24 cellular contexts compared by ENCODE assay signal in the genomic region with DNA sequence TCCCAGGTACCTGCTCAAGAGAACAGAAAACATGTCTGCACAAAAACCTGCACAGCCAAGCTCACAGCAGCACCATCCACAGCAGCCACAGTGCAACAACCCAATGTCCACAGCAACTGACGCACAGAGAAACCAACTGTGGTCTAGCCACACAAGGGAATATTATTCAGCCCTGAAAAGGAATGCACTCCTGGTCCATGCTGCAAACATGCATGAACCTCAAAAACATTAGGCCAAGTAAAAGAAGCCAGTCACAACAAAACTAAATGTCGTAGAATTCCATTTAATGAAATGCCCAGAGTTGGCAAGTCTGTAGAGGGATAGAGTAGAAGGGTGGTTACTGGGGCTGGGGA.
"Had no signal": no experiment of that assay in that cellular context is flagged by ENCODE, and none has a peak within 500 bp of the region (broad histone marks: within the 10 kb centered on the region; RNA-seq: fewer than 3 reads in every experiment).

No MANE protein-coding gene starts in this region.

- ATAC-seq: activated CD4-positive, alpha-beta T cell treated with anti-CD3 and anti-CD28 coated beads for 36 hours; heart left ventricle; left lung; mucosa of descending colon; natural killer cell treated with Interleukin-12 subunit alpha and Interleukin-12 subunit beta and Interleukin-15 and Interleukin-18, amount 100 ng/mL, for 72 hours; sciatic nerve; stimulated activated effector memory CD8-positive, alpha-beta T cell treated with anti-CD3 and anti-CD28 coated beads, Interleukin-12 subunit alpha, Interleukin-12 subunit beta, amount 100 ng/mL, for 72 hours had no signal

- H3K4me3 ChIP-seq: ascending aorta, heart left ventricle, left lung, lung, mucosa of descending colon, skin epidermis, thoracic aorta had no signal

- FAIRE-seq: urothelium cell line had no signal

- H3K27ac ChIP-seq: ascending aorta, brain microvascular endothelial cell, heart left ventricle, left lung, skin epidermis, thoracic aorta had no signal

- H3K9me3 Mint-ChIP-seq: activated naive CD4-positive, alpha-beta T cell treated with anti-CD3 and anti-CD28 coated beads, Interleukin-2, amount 50 U/mL, for 24 hours; natural killer cell treated with Interleukin-12 subunit alpha and Interleukin-12 subunit beta and Interleukin-15 and Interleukin-18, amount 100 ng/mL, for 72 hours; stimulated activated effector memory CD8-positive, alpha-beta T cell treated with anti-CD3 and anti-CD28 coated beads, Interleukin-12 subunit alpha, Interleukin-12 subunit beta, amount 100 ng/mL, for 72 hours had no signal

- H3K27ac Mint-ChIP-seq: activated CD4-positive, alpha-beta T cell treated with anti-CD3 and anti-CD28 coated beads for 36 hours; activated naive CD4-positive, alpha-beta T cell treated with anti-CD3 and anti-CD28 coated beads, Interleukin-2, amount 50 U/mL, for 24 hours; activated T-helper 2 cell treated with anti-CD3 and anti-CD28 coated beads, Interferon-gamma antibody, Interleukin-2, Interleukin-4, amounts not matched to agents 10 μg/mL and 5 μg/mL and 100 μg/mL, durations not matched to agents 14 hours and 24 hours and 36 hours; endodermal cell; natural killer cell treated with Interleukin-12 subunit alpha and Interleukin-12 subunit beta and Interleukin-15 and Interleukin-18, amount 100 ng/mL, for 72 hours; stimulated activated effector memory CD8-positive, alpha-beta T cell treated with anti-CD3 and anti-CD28 coated beads, Interleukin-12 subunit alpha, Interleukin-12 subunit beta, amount 100 ng/mL, for 72 hours; stimulated activated naive CD8-positive, alpha-beta T cell treated with anti-CD3 and anti-CD28 coated beads, Interleukin-15, Interleukin-2, amounts not matched to agents 100 ng/mL and 50 ng/mL, for 24 hours had no signal

- H3K4me3 Mint-ChIP-seq: activated CD4-positive, alpha-beta T cell treated with anti-CD3 and anti-CD28 coated beads for 36 hours; activated naive CD4-positive, alpha-beta T cell treated with anti-CD3 and anti-CD28 coated beads, Interleukin-2, amount 50 U/mL, for 24 hours; endodermal cell; natural killer cell treated with Interleukin-12 subunit alpha and Interleukin-12 subunit beta and Interleukin-15 and Interleukin-18, amount 100 ng/mL, for 72 hours; stimulated activated effector memory CD8-positive, alpha-beta T cell treated with anti-CD3 and anti-CD28 coated beads, Interleukin-12 subunit alpha, Interleukin-12 subunit beta, amount 100 ng/mL, for 72 hours; stimulated activated naive CD8-positive, alpha-beta T cell treated with anti-CD3 and anti-CD28 coated beads, Interleukin-15, Interleukin-2, amounts not matched to agents 100 ng/mL and 50 ng/mL, for 24 hours had no signal

- H3K4me1 Mint-ChIP-seq: endodermal cell; stimulated activated effector memory CD8-positive, alpha-beta T cell treated with anti-CD3 and anti-CD28 coated beads, Interleukin-12 subunit alpha, Interleukin-12 subunit beta, amount 100 ng/mL, for 72 hours had no signal

- H3K27me3 ChIP-seq: ascending aorta, brain microvascular endothelial cell, heart left ventricle, left lung had no signal

- H3K36me3 ChIP-seq: ascending aorta, brain microvascular endothelial cell, heart left ventricle, left lung, thoracic aorta had no signal

- H3K36me3 Mint-ChIP-seq: stimulated activated effector memory CD8-positive, alpha-beta T cell treated with anti-CD3 and anti-CD28 coated beads, Interleukin-12 subunit alpha, Interleukin-12 subunit beta, amount 100 ng/mL, for 72 hours had no signal

- DNase-seq: activated CD4-positive, alpha-beta T cell treated with anti-CD3 and anti-CD28 coated beads for 36 hours; activated CD4-positive, CD25-positive, alpha-beta regulatory T cell; foreskin fibroblast; heart left ventricle; hypothalamus; kidney glomerular epithelial cell; left lung; mucosa of descending colon; stimulated activated CD4-positive, alpha-beta T cell treated with anti-CD3 and anti-CD28 coated beads, Interleukin-12 subunit alpha, Interleukin-12 subunit beta, amount 100 ng/mL, for 4 hours; stimulated activated CD4-positive, alpha-beta T cell treated with anti-CD3 and anti-CD28 coated beads, Interleukin-4, amount 100 ng/mL, for 1 hour; trophoblast cell had no signal

- H3K27me3 Mint-ChIP-seq: activated CD4-positive, alpha-beta T cell treated with anti-CD3 and anti-CD28 coated beads for 36 hours; activated naive CD4-positive, alpha-beta T cell treated with anti-CD3 and anti-CD28 coated beads, Interleukin-2, amount 50 U/mL, for 24 hours; stimulated activated naive CD8-positive, alpha-beta T cell treated with anti-CD3 and anti-CD28 coated beads, Interleukin-15, Interleukin-2, amounts not matched to agents 100 ng/mL and 50 ng/mL, for 24 hours had no signal
